10 cellular contexts compared by ENCODE assay signal in the genomic region with DNA sequence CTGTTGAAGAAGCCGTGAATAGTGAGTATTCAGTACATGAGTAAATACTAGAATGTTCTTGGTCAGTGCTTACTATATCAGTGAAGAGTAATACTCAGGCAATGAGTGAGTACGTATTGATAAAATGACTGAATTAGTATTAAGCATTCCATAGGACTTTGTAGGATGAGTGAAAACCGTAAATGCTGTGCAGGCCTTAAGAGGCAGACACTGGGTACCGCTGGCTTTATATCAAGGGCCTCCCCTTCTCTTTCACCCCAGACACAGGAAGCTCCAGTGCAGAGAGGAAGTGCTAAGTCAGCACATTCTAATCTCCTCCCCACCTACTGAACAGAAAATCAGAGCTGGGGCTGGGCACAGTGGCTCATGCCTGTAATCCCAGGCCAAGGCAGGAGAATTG. TPM values are rescaled to one million over a fixed set of nuclear protein-coding genes. Genes with fewer than 3 reads are reported as not detected.
DNase-seq lines count a peak whose midpoint lies in the region; ATAC-seq and TF ChIP-seq lines count a peak whose summit lies in the region.
"Had no signal": no experiment of that assay in that cellular context is flagged by ENCODE, and none has a peak within 500 bp of the region (broad histone marks: within the 10 kb centered on the region; RNA-seq: fewer than 3 reads in every experiment).

No MANE protein-coding gene starts in this region.

- ATAC-seq in HG03039 (IDR thresholded peaks at IDR 0.05; ENCODE audit: unreplicated experiment): no peak

- TF ChIP-seq POLR2A in suprapubic skin (IDR thresholded peaks at IDR 0.05): no peak

- no peak overlapping the region for H3K27ac ChIP-seq in suprapubic skin

- TF ChIP-seq CTCF in endothelial cell (IDR thresholded peaks at IDR 0.05; ENCODE audit: unreplicated experiment): no peak
- TF ChIP-seq CTCF in suprapubic skin (IDR thresholded peaks at IDR 0.05): no peak

- 73% methylated on average over 4 of the region's 4 CpGs for WGBS in suprapubic skin

- TF ChIP-seq EP300 in suprapubic skin (IDR thresholded peaks at IDR 0.05): no peak

- no peaks in the 10 kb centered on the region for H3K9me3 Mint-ChIP-seq in IgD-negative memory B cell
- no peaks in the 10 kb centered on the region for H3K9me3 Mint-ChIP-seq in endothelial cell (ENCODE audit: unreplicated experiment)

- H3K4me3 ChIP-seq in suprapubic skin: no peak overlapping the region

- peaks cover 85% of the 10 kb centered on the region for H3K36me3 ChIP-seq in suprapubic skin

- H3K27me3 Mint-ChIP-seq in IgD-negative memory B cell (no peaks in the 10 kb centered on the region), endothelial cell (ENCODE audit: unreplicated experiment) (peaks cover 8% of the 10 kb centered on the region)

- H3K4me3 Mint-ChIP-seq in IgD-negative memory B cell (peak overlapping the region in 1 of 4 donors; percentile 49), endothelial cell (ENCODE audit: unreplicated experiment) (peak overlapping the region; percentile 45)

- H3K4me1 ChIP-seq in suprapubic skin: no peaks in the 10 kb centered on the region

- no peaks in the 10 kb centered on the region for H3K9me3 ChIP-seq in suprapubic skin

- H3K4me1 Mint-ChIP-seq in IgD-negative memory B cell (peaks cover 7 to 12% (median 9%) of the 10 kb centered on the region in 3 donors), endothelial cell (ENCODE audit: unreplicated experiment) (peaks cover 17% of the 10 kb centered on the region)

- H3K27me3 ChIP-seq in suprapubic skin: no peaks in the 10 kb centered on the region

- peak overlapping the region; percentile 54 to 93 (median 58) for H3K27ac Mint-ChIP-seq in IgD-negative memory B cell
- peak overlapping the region; percentile 95 for H3K27ac Mint-ChIP-seq in endothelial cell (ENCODE audit: unreplicated experiment)

- H3K36me3 Mint-ChIP-seq in IgD-negative memory B cell: peaks cover 8% of the 10 kb centered on the region
- H3K36me3 Mint-ChIP-seq in endothelial cell (ENCODE audit: low read depth, unreplicated experiment): peaks cover 43% of the 10 kb centered on the region

- peak; percentile 17 for DNase-seq in activated CD4-positive, alpha-beta T cell treated with anti-CD3 and anti-CD28 coated beads, Interleukin-2, amount 50 U/mL, for 1 hour
- DNase-seq in endothelial cell (ENCODE audit: low spot score) (peak; percentile 22), KG1 (lab: John Stamatoyannopoulos, UW) (no peak), suprapubic skin (ENCODE audit: low spot score in 2 of 2) (no peak), RKO (ENCODE audit: low spot score) (no peak)
- DNase-seq in stimulated activated CD4-positive, alpha-beta T cell treated with anti-CD3 and anti-CD28 coated beads, Interleukin-2, amount 100 ng/mL, for 48 hours: peak; percentile 33 to 38
- DNase-seq: MV-4-11, SW 1271 had no signal

RNA-seq across cellular contexts. Expression of a gene that starts 24.2 kb away (rescaled TPM):
- 15.1 TPM for polyA plus RNA-seq in IgD-negative memory B cell
- total RNA-seq in endothelial cell (ENCODE audit: unreplicated experiment) (43.5 TPM), suprapubic skin (10 to 100 TPM; 19.0 to 36.4 (median 24.1) TPM)

RNA-seq across cellular contexts. Expression of a gene that starts 24.3 kb away (rescaled TPM):
- polyA plus RNA-seq in IgD-negative memory B cell: 4.8 TPM
- total RNA-seq in endothelial cell (ENCODE audit: unreplicated experiment) (23.7 TPM), suprapubic skin (10 to 100 TPM; 13.0 to 28.8 (median 20.4) TPM)

RNA-seq across cellular contexts. Expression of a gene that starts 45.6 kb away (rescaled TPM):
- 6.9 TPM for polyA plus RNA-seq in IgD-negative memory B cell
- total RNA-seq in endothelial cell (ENCODE audit: unreplicated experiment) (34.7 TPM), suprapubic skin (10 to 100 TPM; 12.7 to 17.3 (median 14.9) TPM)

Comparison
In these comparisons a context has a peak if more than half of its experiments do, and no peak if none do; other contexts are left out.
1. DNase-seq: peak in activated CD4-positive, alpha-beta T cell treated with anti-CD3 and anti-CD28 coated beads, Interleukin-2, amount 50 U/mL, for 1 hour (single experiment), endothelial cell (single experiment) and stimulated activated CD4-positive, alpha-beta T cell treated with anti-CD3 and anti-CD28 coated beads, Interleukin-2, amount 100 ng/mL, for 48 hours (2 of 2); none in KG1 (single experiment), suprapubic skin (0 of 2) and RKO (single experiment).